Comparison of ENCODE assay signal across 8 cellular contexts in genomic region chr12:54251667-54252284, GRCh38. TPM values are rescaled to one million over a fixed set of nuclear protein-coding genes. Genes with fewer than 3 reads are reported as not detected.
DNase-seq lines count a peak whose midpoint lies in the region; ATAC-seq, FAIRE-seq and TF ChIP-seq lines count a peak whose summit lies in the region.

No MANE protein-coding gene starts in this region.

- no peaks in the 10 kb centered on the region for H3K27me3 ChIP-seq in BJ (ENCODE audit: control insufficient read depth, insufficient read depth, low read length)

- TF ChIP-seq POLR2A in GM12891 (IDR thresholded peaks at IDR 0.05; ENCODE audit: low read depth, low read length): no peak

- H3K4me3 ChIP-seq in BJ (ENCODE audit: low read depth, low read length): no peak overlapping the region

- H3K4me1 Mint-ChIP-seq in central memory CD8-positive, alpha-beta T cell: no peaks in the 10 kb centered on the region

- H3K4me3 Mint-ChIP-seq in central memory CD8-positive, alpha-beta T cell: no peak overlapping the region

- H3K36me3 ChIP-seq in BJ (ENCODE audit: control insufficient read depth, insufficient read depth, low read length): 0 out of 2 replicates have a peak, but pooled peaks cover 1% of the 10 kb centered on the region

- POLR2A ChIA-PET in BJ (lab: Charles Lee): interaction anchor here (0.6 kb wide), 1 partner anchor 10 kb away, joined by 3 read pairs; no protein-coding TSS in a partner anchor

- no peaks in the 10 kb centered on the region for H3K9me3 Mint-ChIP-seq in central memory CD8-positive, alpha-beta T cell

- CTCF ChIA-PET in BJ (lab: Yijun Ruan, JAX): interaction anchor here (0.6 to 2.0 kb wide), 35 partner anchors 9 to 117 kb away, joined by 3 to 20 read pairs (median 4); partner anchors contain the start of genes CBX5, COPZ1 and HNRNPA1

- ATAC-seq in central memory CD8-positive, alpha-beta T cell (replicated peaks; ENCODE audit: extremely low read depth, poor library complexity, severe bottlenecking): peak; percentile 58
- ATAC-seq in HG02885 (IDR thresholded peaks at IDR 0.05; ENCODE audit: poor library complexity, unreplicated experiment) (no peak), GM18858 (IDR thresholded peaks at IDR 0.05; ENCODE audit: unreplicated experiment) (no peak), GM21367 (IDR thresholded peaks at IDR 0.05; ENCODE audit: unreplicated experiment) (no peak)

- TF ChIP-seq CTCF in BJ (IDR thresholded peaks at IDR 0.05; ENCODE audit: insufficient read depth, low read depth, low read length): peak; percentile 66

- H3K27me3 Mint-ChIP-seq in central memory CD8-positive, alpha-beta T cell: no peaks in the 10 kb centered on the region

- no peak for FAIRE-seq in GM12891 (lab: Jason Lieb, UNC)

- H3K27ac Mint-ChIP-seq in central memory CD8-positive, alpha-beta T cell (ENCODE audit: low read depth): no peak overlapping the region

- peaks cover 40% of the 10 kb centered on the region for H3K36me3 Mint-ChIP-seq in central memory CD8-positive, alpha-beta T cell (ENCODE audit: insufficient read depth)

- no peak for DNase-seq in BJ (ENCODE audit: low read depth)
- peak; percentile 37 for DNase-seq in GM12891 (ENCODE audit: insufficient read length, low spot score)
- peak; percentile 41 for DNase-seq in NCI-H774 (lab: John Stamatoyannopoulos, UW)
- peak in 1 of 2 donors; percentile 13 for DNase-seq in central memory CD8-positive, alpha-beta T cell (ENCODE audit: low spot score in 2 of 2)
- DNase-seq in lung microvascular endothelial cell (ENCODE audit: low read depth in 2 of 2): peak; percentile 71 to 75

TF ChIP-seq in GM12891, 5 proteins besides CTCF, POLR2A, EP300 and RAD21:
- TF ChIP-seq SPI1 (IDR thresholded peaks at IDR 0.05; ENCODE audit: low read depth, low read length): no peak
- TF ChIP-seq POLR2AphosphoS5 (IDR thresholded peaks at IDR 0.05; ENCODE audit: low read depth, low read length): no peak
- TF ChIP-seq TAF1 (IDR thresholded peaks at IDR 0.05; ENCODE audit: low read depth, low read length): no peak
- no peak for TF ChIP-seq POU2F2 (IDR thresholded peaks at IDR 0.05; ENCODE audit: low read depth, low read length)
- no peak for TF ChIP-seq PAX5 (IDR thresholded peaks at IDR 0.05; ENCODE audit: insufficient read depth, low read length, severe bottlenecking)

RNA-seq across cellular contexts. Expression of gene CBX5, which starts 28.1 kb away (rescaled TPM):
- polyA plus RNA-seq in BJ (2011; rRNA removed): 14.3 and 33.2 TPM in 2 replicates
- 37.3 and 44.0 TPM in 2 replicates for polyA minus RNA-seq in BJ (2011; rRNA and poly(A)+ RNA removed)
- 19.7 TPM for polyA plus RNA-seq in GM12891 (2012; ENCODE audit: low read depth, missing spikeins)
- 25.1 and 26.6 TPM in 2 replicates for total RNA-seq in lung microvascular endothelial cell

RNA-seq across cellular contexts. Expression of gene HNRNPA1, which starts 28.8 kb away (rescaled TPM):
- polyA plus RNA-seq in BJ (2011; rRNA removed): 466 and 569 TPM in 2 replicates
- 328 and 374 TPM in 2 replicates for polyA minus RNA-seq in BJ (2011; rRNA and poly(A)+ RNA removed)
- 1,959 TPM for polyA plus RNA-seq in GM12891 (2012; ENCODE audit: low read depth, missing spikeins)
- total RNA-seq in lung microvascular endothelial cell: 239 and 374 TPM in 2 replicates

RNA-seq across cellular contexts. Expression of gene NFE2, which starts 49.0 kb away (rescaled TPM):
- 0.89 and 1.0 TPM in 2 replicates for polyA plus RNA-seq in BJ (2011; rRNA removed)
- polyA minus RNA-seq in BJ (2011; rRNA and poly(A)+ RNA removed): 0.51 and 1.00 TPM in 2 replicates
- not detected for polyA plus RNA-seq in GM12891 (2012; ENCODE audit: low read depth, missing spikeins)
- total RNA-seq in lung microvascular endothelial cell: not detected in 2 replicates
